In the genomic region with DNA sequence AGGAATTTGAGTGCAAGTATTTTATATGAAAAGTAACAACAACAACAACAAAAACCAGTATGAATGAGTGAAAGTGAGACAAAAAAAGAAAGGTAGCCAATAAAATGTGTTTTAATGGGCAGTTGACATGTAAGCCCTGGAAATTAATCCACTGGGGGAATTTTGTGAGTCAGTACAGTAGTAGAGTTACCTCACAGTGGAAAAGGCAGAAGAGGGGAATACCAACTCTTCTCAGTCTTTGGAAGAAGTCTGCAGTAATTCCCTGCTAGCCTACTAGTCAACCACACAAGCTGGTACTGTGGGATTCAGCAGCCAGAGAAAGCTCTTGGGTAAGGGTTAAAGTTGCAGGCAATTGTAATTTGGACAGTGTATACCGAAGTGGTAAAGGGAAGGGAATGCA, we compare ENCODE assay signal across 1 cellular context.
TF ChIP-seq lines count a peak whose summit lies in the region.

No MANE protein-coding gene starts in this region.

TF ChIP-seq in GM12878, 131 proteins besides CTCF, POLR2A, EP300 and RAD21 (continued from another document):
- TF ChIP-seq, protein P1, sequence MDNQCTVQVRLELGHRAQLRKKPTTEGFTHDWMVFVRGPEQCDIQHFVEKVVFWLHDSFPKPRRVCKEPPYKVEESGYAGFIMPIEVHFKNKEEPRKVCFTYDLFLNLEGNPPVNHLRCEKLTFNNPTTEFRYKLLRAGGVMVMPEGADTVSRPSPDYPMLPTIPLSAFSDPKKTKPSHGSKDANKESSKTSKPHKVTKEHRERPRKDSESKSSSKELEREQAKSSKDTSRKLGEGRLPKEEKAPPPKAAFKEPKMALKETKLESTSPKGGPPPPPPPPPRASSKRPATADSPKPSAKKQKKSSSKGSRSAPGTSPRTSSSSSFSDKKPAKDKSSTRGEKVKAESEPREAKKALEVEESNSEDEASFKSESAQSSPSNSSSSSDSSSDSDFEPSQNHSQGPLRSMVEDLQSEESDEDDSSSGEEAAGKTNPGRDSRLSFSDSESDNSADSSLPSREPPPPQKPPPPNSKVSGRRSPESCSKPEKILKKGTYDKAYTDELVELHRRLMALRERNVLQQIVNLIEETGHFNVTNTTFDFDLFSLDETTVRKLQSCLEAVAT (IDR thresholded peaks at IDR 0.05): no peak
- TF ChIP-seq CHD4 (IDR thresholded peaks at IDR 0.05) (no peak), CREM (IDR thresholded peaks at IDR 0.05; ENCODE audit: low read depth) (peak; percentile 27; the same call in 1 of the 2 replicates), TCF12 (IDR thresholded peaks at IDR 0.05; ENCODE audit: low read depth, low read length) (no peak), SP1 (IDR thresholded peaks at IDR 0.05; ENCODE audit: low read depth, low read length) (no peak), TCF7 (IDR thresholded peaks at IDR 0.05; ENCODE audit: borderline replicate concordance) (0 out of 2 replicates have a peak, but pooled peaks have one; percentile 13), MTA2 (IDR thresholded peaks at IDR 0.05; ENCODE audit: low read depth) (0 out of 2 replicates have a peak, but pooled peaks have one; percentile 24), RELA (IDR thresholded peaks at IDR 0.05; ENCODE audit: borderline replicate concordance, partially characterized antibody) (no peak)
- TF ChIP-seq, protein P2, sequence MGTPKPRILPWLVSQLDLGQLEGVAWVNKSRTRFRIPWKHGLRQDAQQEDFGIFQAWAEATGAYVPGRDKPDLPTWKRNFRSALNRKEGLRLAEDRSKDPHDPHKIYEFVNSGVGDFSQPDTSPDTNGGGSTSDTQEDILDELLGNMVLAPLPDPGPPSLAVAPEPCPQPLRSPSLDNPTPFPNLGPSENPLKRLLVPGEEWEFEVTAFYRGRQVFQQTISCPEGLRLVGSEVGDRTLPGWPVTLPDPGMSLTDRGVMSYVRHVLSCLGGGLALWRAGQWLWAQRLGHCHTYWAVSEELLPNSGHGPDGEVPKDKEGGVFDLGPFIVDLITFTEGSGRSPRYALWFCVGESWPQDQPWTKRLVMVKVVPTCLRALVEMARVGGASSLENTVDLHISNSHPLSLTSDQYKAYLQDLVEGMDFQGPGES (IDR thresholded peaks at IDR 0.05): no peak
- TF ChIP-seq, protein P3, sequence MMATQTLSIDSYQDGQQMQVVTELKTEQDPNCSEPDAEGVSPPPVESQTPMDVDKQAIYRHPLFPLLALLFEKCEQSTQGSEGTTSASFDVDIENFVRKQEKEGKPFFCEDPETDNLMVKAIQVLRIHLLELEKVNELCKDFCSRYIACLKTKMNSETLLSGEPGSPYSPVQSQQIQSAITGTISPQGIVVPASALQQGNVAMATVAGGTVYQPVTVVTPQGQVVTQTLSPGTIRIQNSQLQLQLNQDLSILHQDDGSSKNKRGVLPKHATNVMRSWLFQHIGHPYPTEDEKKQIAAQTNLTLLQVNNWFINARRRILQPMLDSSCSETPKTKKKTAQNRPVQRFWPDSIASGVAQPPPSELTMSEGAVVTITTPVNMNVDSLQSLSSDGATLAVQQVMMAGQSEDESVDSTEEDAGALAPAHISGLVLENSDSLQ (IDR thresholded peaks at IDR 0.05): no peak
